ENCODE assay signal across 1 cellular context in the genomic region with DNA sequence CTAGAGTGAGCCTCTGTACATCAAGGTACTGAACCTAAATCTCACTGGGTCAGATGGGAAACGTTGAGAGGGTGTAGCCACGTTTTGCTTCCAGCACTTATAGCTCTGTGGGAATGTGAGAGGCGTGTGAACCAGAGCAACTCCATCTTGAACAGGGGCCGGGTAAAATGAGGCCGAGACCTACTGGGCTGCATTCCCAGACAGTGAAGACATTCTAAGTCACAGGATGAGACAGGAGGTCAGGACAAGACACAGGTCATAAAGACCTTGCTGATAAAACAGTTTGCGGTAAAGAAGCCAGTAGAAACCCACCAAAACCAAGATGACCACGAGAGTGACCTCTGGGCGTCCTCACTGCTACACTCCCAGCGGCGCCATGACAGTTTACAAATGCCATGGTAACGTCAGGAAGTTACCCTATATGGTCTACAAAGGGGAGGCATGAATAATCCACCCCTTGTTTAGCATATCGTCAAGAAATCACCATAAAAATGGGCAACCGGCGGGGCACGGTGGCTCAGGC.
TF ChIP-seq lines count a peak whose summit lies in the region.

No MANE protein-coding gene starts in this region.

TF ChIP-seq in WTC11, 78 proteins besides CTCF, POLR2A, EP300 and RAD21 (continued from another document):
- TF ChIP-seq ZNF425 (CRISPR knock-in tag; conservative IDR thresholded peaks at IDR 0.05), result peak; percentile 71; the same call in 1 of the 2 replicates
- TF ChIP-seq, protein P1, sequence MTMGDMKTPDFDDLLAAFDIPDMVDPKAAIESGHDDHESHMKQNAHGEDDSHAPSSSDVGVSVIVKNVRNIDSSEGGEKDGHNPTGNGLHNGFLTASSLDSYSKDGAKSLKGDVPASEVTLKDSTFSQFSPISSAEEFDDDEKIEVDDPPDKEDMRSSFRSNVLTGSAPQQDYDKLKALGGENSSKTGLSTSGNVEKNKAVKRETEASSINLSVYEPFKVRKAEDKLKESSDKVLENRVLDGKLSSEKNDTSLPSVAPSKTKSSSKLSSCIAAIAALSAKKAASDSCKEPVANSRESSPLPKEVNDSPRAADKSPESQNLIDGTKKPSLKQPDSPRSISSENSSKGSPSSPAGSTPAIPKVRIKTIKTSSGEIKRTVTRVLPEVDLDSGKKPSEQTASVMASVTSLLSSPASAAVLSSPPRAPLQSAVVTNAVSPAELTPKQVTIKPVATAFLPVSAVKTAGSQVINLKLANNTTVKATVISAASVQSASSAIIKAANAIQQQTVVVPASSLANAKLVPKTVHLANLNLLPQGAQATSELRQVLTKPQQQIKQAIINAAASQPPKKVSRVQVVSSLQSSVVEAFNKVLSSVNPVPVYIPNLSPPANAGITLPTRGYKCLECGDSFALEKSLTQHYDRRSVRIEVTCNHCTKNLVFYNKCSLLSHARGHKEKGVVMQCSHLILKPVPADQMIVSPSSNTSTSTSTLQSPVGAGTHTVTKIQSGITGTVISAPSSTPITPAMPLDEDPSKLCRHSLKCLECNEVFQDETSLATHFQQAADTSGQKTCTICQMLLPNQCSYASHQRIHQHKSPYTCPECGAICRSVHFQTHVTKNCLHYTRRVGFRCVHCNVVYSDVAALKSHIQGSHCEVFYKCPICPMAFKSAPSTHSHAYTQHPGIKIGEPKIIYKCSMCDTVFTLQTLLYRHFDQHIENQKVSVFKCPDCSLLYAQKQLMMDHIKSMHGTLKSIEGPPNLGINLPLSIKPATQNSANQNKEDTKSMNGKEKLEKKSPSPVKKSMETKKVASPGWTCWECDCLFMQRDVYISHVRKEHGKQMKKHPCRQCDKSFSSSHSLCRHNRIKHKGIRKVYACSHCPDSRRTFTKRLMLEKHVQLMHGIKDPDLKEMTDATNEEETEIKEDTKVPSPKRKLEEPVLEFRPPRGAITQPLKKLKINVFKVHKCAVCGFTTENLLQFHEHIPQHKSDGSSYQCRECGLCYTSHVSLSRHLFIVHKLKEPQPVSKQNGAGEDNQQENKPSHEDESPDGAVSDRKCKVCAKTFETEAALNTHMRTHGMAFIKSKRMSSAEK (CRISPR knock-in tag; IDR thresholded peaks at IDR 0.05; ENCODE audit: borderline replicate concordance), result peak; percentile 88; the same call in 1 of the 2 replicates
- 0 out of 2 replicates have a peak, but pooled peaks have one; percentile 51 for TF ChIP-seq AR (CRISPR knock-in tag; IDR thresholded peaks at IDR 0.05)
- peak; percentile 92 for TF ChIP-seq MXD4 (CRISPR knock-in tag; IDR thresholded peaks at IDR 0.05; ENCODE audit: borderline replicate concordance)
- TF ChIP-seq ZSCAN18 (CRISPR knock-in tag; IDR thresholded peaks at IDR 0.05), result peak; percentile 95
- TF ChIP-seq ZNF671 (CRISPR knock-in tag; IDR thresholded peaks at IDR 0.05), result 0 out of 2 replicates have a peak, but pooled peaks have one; percentile 59
- peak; percentile 39; the same call in 1 of the 2 replicates for TF ChIP-seq PRRX2 (CRISPR knock-in tag; IDR thresholded peaks at IDR 0.05)
- peak; percentile 63 for TF ChIP-seq ZNF423 (CRISPR knock-in tag; IDR thresholded peaks at IDR 0.05)
- TF ChIP-seq ZMAT4 (CRISPR knock-in tag; IDR thresholded peaks at IDR 0.05), result no peak
- peak; percentile 80; the same call in 1 of the 2 replicates for TF ChIP-seq ZNF396 (CRISPR knock-in tag; IDR thresholded peaks at IDR 0.05; ENCODE audit: borderline replicate concordance)
